In genomic region chr1:3283849-3284248, GRCh38 we compare ENCODE assay signal across 9 cellular contexts.
DNase-seq lines count a peak whose midpoint lies in the region; ATAC-seq and TF ChIP-seq lines count a peak whose summit lies in the region.
"Had no signal": no experiment of that assay in that cellular context is flagged by ENCODE, and none has a peak within 500 bp of the region (broad histone marks: within the 10 kb centered on the region; RNA-seq: fewer than 3 reads in every experiment).

No MANE protein-coding gene starts in this region.

- intact Hi-C loops in lower lobe of right lung (cut with DNase I) = no loop called here

- H3K4me1 ChIP-seq in lower lobe of right lung = no peaks in the 10 kb centered on the region

- no peak overlapping the region for H3K27ac Mint-ChIP-seq in chondrocyte (ENCODE audit: unreplicated experiment)

- no peak overlapping the region for H3K4me3 Mint-ChIP-seq in chondrocyte (ENCODE audit: unreplicated experiment)

- CTCF ChIA-PET in HEK293T (lab: Yijun Ruan, JAX) = no interaction called here

- no peaks in the 10 kb centered on the region for H3K9me3 Mint-ChIP-seq in chondrocyte (ENCODE audit: low read depth)

- H3K27me3 Mint-ChIP-seq in chondrocyte (ENCODE audit: low read depth) = peaks cover 3% of the 10 kb centered on the region

- ATAC-seq in lower lobe of right lung = peak; percentile 57 to 84

- H3K4me3 ChIP-seq in AG09309 (ENCODE audit: control insufficient read depth, low read depth, low read length) (no peak overlapping the region), lower lobe of right lung (no peak overlapping the region)

- no peaks in the 10 kb centered on the region for H3K36me3 ChIP-seq in lower lobe of right lung

- peaks cover 17% of the 10 kb centered on the region for H3K27me3 ChIP-seq in lower lobe of right lung (ENCODE audit: low read depth)

- no peak overlapping the region for H3K27ac ChIP-seq in lower lobe of right lung

- POLR2A ChIA-PET in HEK293T (lab: Yijun Ruan, JAX) = no interaction called here

- H3K36me3 Mint-ChIP-seq in chondrocyte (ENCODE audit: low read depth) = no peaks in the 10 kb centered on the region

- TF ChIP-seq CTCF in AG09309 (IDR thresholded peaks at IDR 0.05; ENCODE audit: control insufficient read depth, insufficient read depth, low read depth, low read length, missing control alignments) (peak; percentile 51), chondrocyte (IDR thresholded peaks at IDR 0.05) (peak; percentile 85), lower lobe of right lung (IDR thresholded peaks at IDR 0.05) (peak; percentile 63)

- no peaks in the 10 kb centered on the region for H3K9me3 ChIP-seq in lower lobe of right lung

- H3K4me1 Mint-ChIP-seq in chondrocyte (ENCODE audit: low read depth) = no peaks in the 10 kb centered on the region

- DNase-seq in AG09309 (ENCODE audit: low read depth) (no peak), HEK293T (ENCODE audit: extremely low spot score) (peak; percentile 78), chondrocyte (ENCODE audit: low spot score) (no peak), lower lobe of right lung (no peak), NCI-H146 (lab: John Stamatoyannopoulos, UW) (no peak), NCI-H128 (lab: John Stamatoyannopoulos, UW; ENCODE audit: unreplicated experiment) (no peak), NCI-H146 treated with DMSO at 0.1 percent for 48 hours (lab: John Stamatoyannopoulos, UW; ENCODE audit: unreplicated experiment) (no peak)
- no peak for DNase-seq in activated CD8-positive, alpha-beta memory T cell treated with anti-CD3 and anti-CD28 coated beads, Interleukin-2, amount 50 U/mL, for 4 hours
- DNase-seq: HCEC 1CT had no signal

TF ChIP-seq in HEK293T, 16 proteins besides CTCF, POLR2A, EP300 and RAD21:
- TF ChIP-seq TARDBP (IDR thresholded peaks at IDR 0.05) (no peak), LEF1 (IDR thresholded peaks at IDR 0.05; ENCODE audit: borderline replicate concordance) (no peak)
